Comparison of ENCODE assay signal across 16 cellular contexts in the genomic region with DNA sequence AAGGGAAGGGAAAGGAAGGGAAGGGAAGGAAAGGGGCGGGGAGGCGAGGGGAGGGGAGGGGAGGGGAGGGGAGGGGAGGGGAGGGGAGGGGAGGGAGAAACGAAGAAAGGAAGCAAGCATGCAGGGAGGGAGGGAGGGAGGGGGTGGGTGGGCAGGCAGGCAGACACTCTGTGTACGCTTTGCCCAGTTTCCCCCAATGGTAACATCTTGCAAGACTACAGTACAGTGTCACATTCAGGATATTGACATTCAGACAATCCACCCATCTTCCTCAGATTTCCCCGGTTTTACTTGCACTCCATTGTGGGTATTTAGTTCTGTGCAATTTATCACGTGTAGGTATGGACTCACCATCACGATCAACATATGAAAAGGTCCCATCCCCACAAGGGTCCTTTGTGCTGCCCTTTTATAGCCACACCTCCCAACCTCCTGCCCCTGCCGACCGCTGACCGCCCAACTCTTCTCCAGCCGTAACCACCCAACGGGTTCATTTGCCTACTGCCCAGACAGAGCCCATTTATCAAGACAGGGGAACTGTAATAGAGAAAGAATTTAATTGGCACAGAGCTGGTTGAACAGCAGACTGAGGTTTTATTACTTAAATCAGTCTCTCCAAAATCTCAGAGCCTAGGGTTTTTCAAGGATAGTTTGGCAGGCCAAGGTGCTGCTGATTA.
DNase-seq lines count a peak whose midpoint lies in the region; TF ChIP-seq lines count a peak whose summit lies in the region.
"Had no signal": no experiment of that assay in that cellular context is flagged by ENCODE, and none has a peak within 500 bp of the region (broad histone marks: within the 10 kb centered on the region; RNA-seq: fewer than 3 reads in every experiment).

No MANE protein-coding gene starts in this region.

- intact Hi-C loops in activated T-helper 2 cell treated with anti-CD3 and anti-CD28 coated beads, Interferon-gamma antibody, Interleukin-2, Interleukin-4, amounts not matched to agents 10 μg/mL and 5 μg/mL and 100 μg/mL, durations not matched to agents 14 hours and 24 hours and 36 hours (cut with micrococcal nuclease), result no loop called here

- H3K27ac Mint-ChIP-seq in neural crest cell (ENCODE audit: unreplicated experiment), result peak overlapping the region; percentile 4
- H3K27ac Mint-ChIP-seq in activated T-helper 2 cell treated with anti-CD3 and anti-CD28 coated beads, Interferon-gamma antibody, Interleukin-2, Interleukin-4, amounts not matched to agents 10 μg/mL and 5 μg/mL and 100 μg/mL, durations not matched to agents 14 hours and 24 hours and 36 hours, result no peak overlapping the region

- TF ChIP-seq CTCF in neural crest cell (conservative IDR thresholded peaks at IDR 0.05), result no peak

- H3K9me3 Mint-ChIP-seq in neural crest cell, result no peaks in the 10 kb centered on the region
- no peaks in the 10 kb centered on the region for H3K9me3 Mint-ChIP-seq in activated T-helper 2 cell treated with anti-CD3 and anti-CD28 coated beads, Interferon-gamma antibody, Interleukin-2, Interleukin-4, amounts not matched to agents 10 μg/mL and 5 μg/mL and 100 μg/mL, durations not matched to agents 14 hours and 24 hours and 36 hours

- peaks cover 35% of the 10 kb centered on the region for H3K4me1 Mint-ChIP-seq in neural crest cell
- peaks cover 13% of the 10 kb centered on the region for H3K4me1 Mint-ChIP-seq in activated T-helper 2 cell treated with anti-CD3 and anti-CD28 coated beads, Interferon-gamma antibody, Interleukin-2, Interleukin-4, amounts not matched to agents 10 μg/mL and 5 μg/mL and 100 μg/mL, durations not matched to agents 14 hours and 24 hours and 36 hours (ENCODE audit: low read depth)

- H3K27me3 Mint-ChIP-seq in neural crest cell (ENCODE audit: low read depth), result no peaks in the 10 kb centered on the region
- no peaks in the 10 kb centered on the region for H3K27me3 Mint-ChIP-seq in activated T-helper 2 cell treated with anti-CD3 and anti-CD28 coated beads, Interferon-gamma antibody, Interleukin-2, Interleukin-4, amounts not matched to agents 10 μg/mL and 5 μg/mL and 100 μg/mL, durations not matched to agents 14 hours and 24 hours and 36 hours (ENCODE audit: low read depth)

- DNase-seq in Caki2 (ENCODE audit: low read depth), result peak; percentile 25
- peak; percentile 24 for DNase-seq in RPMI7951 (ENCODE audit: low read depth)
- DNase-seq in fibroblast of peridontal ligament (ENCODE audit: extremely low read depth), result peak; percentile 9
- peak; percentile 28 for DNase-seq in neural crest cell (ENCODE audit: low read depth, low spot score)
- DNase-seq in pons (ENCODE audit: low spot score), result no peak
- DNase-seq in activated T-helper 2 cell treated with anti-CD3 and anti-CD28 coated beads, Interferon-gamma antibody, Interleukin-2, Interleukin-4, amounts not matched to agents 10 μg/mL and 5 μg/mL and 100 μg/mL, durations not matched to agents 14 hours and 24 hours and 36 hours (ENCODE audit: low spot score), result no peak
- no peak for DNase-seq in effector CD4-positive, alpha-beta T cell
- DNase-seq in SIG-M5 treated with dmso at 0.1 percent for 504 hours (lab: John Stamatoyannopoulos, UW; ENCODE audit: unreplicated experiment), result no peak
- DNase-seq: activated CD4-positive, alpha-beta T cell treated with anti-CD3 and anti-CD28 coated beads for 4 hours; activated T-cell treated with anti-CD3 and anti-CD28 coated beads, Interleukin-2, amount 50 U/mL, for 1 hour; MM.1S; NCI-H2107; NCI-H82; ovary; Right ventricle myocardium superior; substantia nigra had no signal

- H3K36me3 Mint-ChIP-seq in neural crest cell (ENCODE audit: low read depth), result peaks cover 2% of the 10 kb centered on the region
- H3K36me3 Mint-ChIP-seq in activated T-helper 2 cell treated with anti-CD3 and anti-CD28 coated beads, Interferon-gamma antibody, Interleukin-2, Interleukin-4, amounts not matched to agents 10 μg/mL and 5 μg/mL and 100 μg/mL, durations not matched to agents 14 hours and 24 hours and 36 hours (ENCODE audit: low read depth), result peaks cover 2% of the 10 kb centered on the region

- in situ Hi-C loops in Caki2 (cut with HindIII; ENCODE audit: low pct_unique_long_range_greater_than_20kb, low sequenced_read_pairs), result no loop called here

- peak overlapping the region; percentile 25 for H3K4me3 Mint-ChIP-seq in neural crest cell
- H3K4me3 Mint-ChIP-seq in activated T-helper 2 cell treated with anti-CD3 and anti-CD28 coated beads, Interferon-gamma antibody, Interleukin-2, Interleukin-4, amounts not matched to agents 10 μg/mL and 5 μg/mL and 100 μg/mL, durations not matched to agents 14 hours and 24 hours and 36 hours (ENCODE audit: low read depth), result no peak overlapping the region

Comparison
In these comparisons a context has a peak if more than half of its experiments do, and no peak if none do; other contexts are left out.
1. DNase-seq: peak in Caki2 (single experiment), RPMI7951 (single experiment), fibroblast of peridontal ligament (single experiment) and neural crest cell (single experiment); none in pons (single experiment), activated T-helper 2 cell treated with anti-CD3 and anti-CD28 coated beads, Interferon-gamma antibody, Interleukin-2, Interleukin-4, amounts not matched to agents 10 μg/mL and 5 μg/mL and 100 μg/mL, durations not matched to agents 14 hours and 24 hours and 36 hours (single experiment), effector CD4-positive, alpha-beta T cell (single experiment) and SIG-M5 treated with dmso at 0.1 percent for 504 hours (single experiment).